In the genomic region with DNA sequence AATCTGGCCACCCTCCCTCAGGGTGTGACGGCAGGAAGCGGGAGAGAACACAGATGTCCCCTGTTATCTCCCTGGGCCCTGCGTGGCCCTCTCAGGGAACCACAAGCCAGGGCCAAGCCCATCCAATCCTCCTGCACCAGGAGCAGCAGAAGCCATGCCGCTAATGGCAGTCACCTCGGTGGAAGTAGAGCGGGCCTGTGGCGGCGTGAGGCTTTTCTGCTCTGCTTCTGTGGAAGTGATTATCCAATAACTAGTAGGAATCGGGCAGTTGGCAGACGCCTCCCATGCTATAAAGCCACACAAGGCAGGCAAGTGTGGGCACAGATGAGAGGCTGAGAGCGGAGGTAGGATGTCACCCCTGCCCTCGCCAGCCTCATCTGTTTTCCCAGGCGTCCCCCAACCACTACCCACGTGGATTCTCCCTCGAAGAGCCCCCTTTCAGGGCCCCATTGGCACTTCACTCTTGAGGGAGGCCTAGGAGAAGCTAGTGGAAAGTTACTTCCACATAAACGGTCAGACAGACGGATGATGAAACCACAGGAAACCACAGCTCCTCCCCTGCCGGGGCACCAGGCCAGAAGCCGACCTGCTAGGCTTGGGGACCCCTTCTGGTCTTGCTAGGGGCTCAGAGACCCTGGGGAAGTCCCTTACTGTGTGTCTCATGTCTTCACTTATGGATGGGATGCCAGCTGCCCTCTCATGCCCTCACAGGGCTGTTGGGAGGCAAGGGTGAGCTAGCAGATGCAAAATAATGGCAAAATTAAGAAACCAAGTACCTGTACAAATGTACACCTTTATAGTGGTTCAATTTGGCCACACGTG, we compare ENCODE assay signal across 2 cellular contexts.
TF ChIP-seq lines count a peak whose summit lies in the region.

No MANE protein-coding gene starts in this region.

TF ChIP-seq in GM12878, 131 proteins besides CTCF, POLR2A, EP300 and RAD21 (continued from another document and continues in another):
- TF ChIP-seq, protein P1, sequence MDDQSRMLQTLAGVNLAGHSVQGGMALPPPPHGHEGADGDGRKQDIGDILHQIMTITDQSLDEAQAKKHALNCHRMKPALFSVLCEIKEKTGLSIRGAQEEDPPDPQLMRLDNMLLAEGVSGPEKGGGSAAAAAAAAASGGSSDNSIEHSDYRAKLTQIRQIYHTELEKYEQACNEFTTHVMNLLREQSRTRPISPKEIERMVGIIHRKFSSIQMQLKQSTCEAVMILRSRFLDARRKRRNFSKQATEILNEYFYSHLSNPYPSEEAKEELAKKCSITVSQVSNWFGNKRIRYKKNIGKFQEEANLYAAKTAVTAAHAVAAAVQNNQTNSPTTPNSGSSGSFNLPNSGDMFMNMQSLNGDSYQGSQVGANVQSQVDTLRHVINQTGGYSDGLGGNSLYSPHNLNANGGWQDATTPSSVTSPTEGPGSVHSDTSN (IDR thresholded peaks at IDR 0.05; ENCODE audit: insufficient replicate concordance, low read depth, low read length) = no peak
- TF ChIP-seq NR2F1 (conservative IDR thresholded peaks at IDR 0.05) = peak; percentile 70; the same call in 1 of the 2 replicates
- peak; percentile 71; the same call in 1 of the 2 replicates for TF ChIP-seq MTA2 (IDR thresholded peaks at IDR 0.05; ENCODE audit: low read depth)
- peak; percentile 92 for TF ChIP-seq CBFB (IDR thresholded peaks at IDR 0.05; ENCODE audit: low read depth)
- TF ChIP-seq IKZF1 (conservative IDR thresholded peaks at IDR 0.05) = peak; percentile 99
- 0 out of 2 replicates have a peak, but pooled peaks have one; percentile 12 for TF ChIP-seq MEF2A (IDR thresholded peaks at IDR 0.05; ENCODE audit: insufficient read depth, low read depth, low read length)
- TF ChIP-seq TCF3 (IDR thresholded peaks at IDR 0.05; ENCODE audit: borderline replicate concordance, insufficient read depth, low read depth, low read length) = 0 out of 2 replicates have a peak, but pooled peaks have one; percentile 47
- peak; percentile 91 for TF ChIP-seq IKZF2 (IDR thresholded peaks at IDR 0.05)
- TF ChIP-seq ZNF217 (IDR thresholded peaks at IDR 0.05) = 0 out of 2 replicates have a peak, but pooled peaks have one; percentile 36
- TF ChIP-seq, protein P2, sequence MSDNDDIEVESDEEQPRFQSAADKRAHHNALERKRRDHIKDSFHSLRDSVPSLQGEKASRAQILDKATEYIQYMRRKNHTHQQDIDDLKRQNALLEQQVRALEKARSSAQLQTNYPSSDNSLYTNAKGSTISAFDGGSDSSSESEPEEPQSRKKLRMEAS (IDR thresholded peaks at IDR 0.05; ENCODE audit: low read depth, low read length) = 0 out of 2 replicates have a peak, but pooled peaks have one; percentile 69
- TF ChIP-seq RB1 (IDR thresholded peaks at IDR 0.05; ENCODE audit: borderline replicate concordance) = 0 out of 2 replicates have a peak, but pooled peaks have one; percentile 14
- TF ChIP-seq TBL1XR1 (IDR thresholded peaks at IDR 0.05; ENCODE audit: low read depth, low read length) = 0 out of 2 replicates have a peak, but pooled peaks have one; percentile 63
- TF ChIP-seq EGR1 (IDR thresholded peaks at IDR 0.05; ENCODE audit: borderline replicate concordance in 1 of 2, low read depth in 2 of 2, low read length in 2 of 2) = 0 out of 3 replicates have a peak, but pooled peaks of 1 of the 2 experiments have one; percentile 49
- no peak for TF ChIP-seq ZBTB33 (IDR thresholded peaks at IDR 0.05)
- no peak for TF ChIP-seq NR2C1 (IDR thresholded peaks at IDR 0.05)
- 0 out of 2 replicates have a peak, but pooled peaks have one; percentile 36 for TF ChIP-seq ZBTB4 (CRISPR knock-in tag; IDR thresholded peaks at IDR 0.05)
- peak; percentile 3; the same call in 1 of the 2 replicates for TF ChIP-seq ZBED1 (IDR thresholded peaks at IDR 0.05; ENCODE audit: borderline replicate concordance)

TF ChIP-seq in HepG2, 621 proteins besides CTCF, POLR2A, EP300 and RAD21 (continued from another document and continues in another):
- TF ChIP-seq, protein P3, sequence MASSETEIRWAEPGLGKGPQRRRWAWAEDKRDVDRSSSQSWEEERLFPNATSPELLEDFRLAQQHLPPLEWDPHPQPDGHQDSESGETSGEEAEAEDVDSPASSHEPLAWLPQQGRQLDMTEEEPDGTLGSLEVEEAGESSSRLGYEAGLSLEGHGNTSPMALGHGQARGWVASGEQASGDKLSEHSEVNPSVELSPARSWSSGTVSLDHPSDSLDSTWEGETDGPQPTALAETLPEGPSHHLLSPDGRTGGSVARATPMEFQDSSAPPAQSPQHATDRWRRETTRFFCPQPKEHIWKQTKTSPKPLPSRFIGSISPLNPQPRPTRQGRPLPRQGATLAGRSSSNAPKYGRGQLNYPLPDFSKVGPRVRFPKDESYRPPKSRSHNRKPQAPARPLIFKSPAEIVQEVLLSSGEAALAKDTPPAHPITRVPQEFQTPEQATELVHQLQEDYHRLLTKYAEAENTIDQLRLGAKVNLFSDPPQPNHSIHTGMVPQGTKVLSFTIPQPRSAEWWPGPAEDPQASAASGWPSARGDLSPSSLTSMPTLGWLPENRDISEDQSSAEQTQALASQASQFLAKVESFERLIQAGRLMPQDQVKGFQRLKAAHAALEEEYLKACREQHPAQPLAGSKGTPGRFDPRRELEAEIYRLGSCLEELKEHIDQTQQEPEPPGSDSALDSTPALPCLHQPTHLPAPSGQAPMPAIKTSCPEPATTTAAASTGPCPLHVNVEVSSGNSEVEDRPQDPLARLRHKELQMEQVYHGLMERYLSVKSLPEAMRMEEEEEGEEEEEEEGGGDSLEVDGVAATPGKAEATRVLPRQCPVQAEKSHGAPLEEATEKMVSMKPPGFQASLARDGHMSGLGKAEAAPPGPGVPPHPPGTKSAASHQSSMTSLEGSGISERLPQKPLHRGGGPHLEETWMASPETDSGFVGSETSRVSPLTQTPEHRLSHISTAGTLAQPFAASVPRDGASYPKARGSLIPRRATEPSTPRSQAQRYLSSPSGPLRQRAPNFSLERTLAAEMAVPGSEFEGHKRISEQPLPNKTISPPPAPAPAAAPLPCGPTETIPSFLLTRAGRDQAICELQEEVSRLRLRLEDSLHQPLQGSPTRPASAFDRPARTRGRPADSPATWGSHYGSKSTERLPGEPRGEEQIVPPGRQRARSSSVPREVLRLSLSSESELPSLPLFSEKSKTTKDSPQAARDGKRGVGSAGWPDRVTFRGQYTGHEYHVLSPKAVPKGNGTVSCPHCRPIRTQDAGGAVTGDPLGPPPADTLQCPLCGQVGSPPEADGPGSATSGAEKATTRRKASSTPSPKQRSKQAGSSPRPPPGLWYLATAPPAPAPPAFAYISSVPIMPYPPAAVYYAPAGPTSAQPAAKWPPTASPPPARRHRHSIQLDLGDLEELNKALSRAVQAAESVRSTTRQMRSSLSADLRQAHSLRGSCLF (CRISPR knock-in tag; IDR thresholded peaks at IDR 0.05; ENCODE audit: borderline replicate concordance) = no peak
- TF ChIP-seq ZNF746 (CRISPR knock-in tag; IDR thresholded peaks at IDR 0.05) (no peak), FOXO1 (CRISPR knock-in tag; IDR thresholded peaks at IDR 0.05) (no peak), ZNF781 (CRISPR knock-in tag; IDR thresholded peaks at IDR 0.05; ENCODE audit: borderline replicate concordance, not compliant biosample characterization) (no peak), ZNF644 (CRISPR knock-in tag; IDR thresholded peaks at IDR 0.05; ENCODE audit: low read depth) (no peak), GATAD2A (CRISPR knock-in tag; IDR thresholded peaks at IDR 0.05) (peak; percentile 40; the same call in 1 of the 2 replicates), HNRNPH1 (optimal IDR thresholded peaks at IDR 0.05; ENCODE audit: low read depth, low read length) (no peak), NPAS2 (CRISPR knock-in tag; IDR thresholded peaks at IDR 0.05; ENCODE audit: borderline replicate concordance) (no peak), SALL1 (CRISPR knock-in tag; IDR thresholded peaks at IDR 0.05) (no peak), ZNF639 (CRISPR knock-in tag; conservative IDR thresholded peaks at IDR 0.05) (no peak), YEATS2 (CRISPR knock-in tag; IDR thresholded peaks at IDR 0.05; ENCODE audit: borderline replicate concordance) (no peak), ERF (CRISPR knock-in tag; IDR thresholded peaks at IDR 0.05) (no peak), ZNF770 (CRISPR knock-in tag; IDR thresholded peaks at IDR 0.05) (no peak), RELA (CRISPR knock-in tag; IDR thresholded peaks at IDR 0.05) (no peak), MIER3 (CRISPR knock-in tag; IDR thresholded peaks at IDR 0.05; ENCODE audit: borderline replicate concordance) (no peak), CBX2 (IDR thresholded peaks at IDR 0.05; ENCODE audit: low read depth, low read length) (no peak), CBX2 (CRISPR knock-in tag; IDR thresholded peaks at IDR 0.05; ENCODE audit: low read depth) (no peak)
- TF ChIP-seq, protein P4, sequence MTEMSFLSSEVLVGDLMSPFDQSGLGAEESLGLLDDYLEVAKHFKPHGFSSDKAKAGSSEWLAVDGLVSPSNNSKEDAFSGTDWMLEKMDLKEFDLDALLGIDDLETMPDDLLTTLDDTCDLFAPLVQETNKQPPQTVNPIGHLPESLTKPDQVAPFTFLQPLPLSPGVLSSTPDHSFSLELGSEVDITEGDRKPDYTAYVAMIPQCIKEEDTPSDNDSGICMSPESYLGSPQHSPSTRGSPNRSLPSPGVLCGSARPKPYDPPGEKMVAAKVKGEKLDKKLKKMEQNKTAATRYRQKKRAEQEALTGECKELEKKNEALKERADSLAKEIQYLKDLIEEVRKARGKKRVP (CRISPR knock-in tag; IDR thresholded peaks at IDR 0.05) = peak in 1 of 2 experiments; percentile 97; a peak in 2 of 4 replicates
- TF ChIP-seq, protein P5, sequence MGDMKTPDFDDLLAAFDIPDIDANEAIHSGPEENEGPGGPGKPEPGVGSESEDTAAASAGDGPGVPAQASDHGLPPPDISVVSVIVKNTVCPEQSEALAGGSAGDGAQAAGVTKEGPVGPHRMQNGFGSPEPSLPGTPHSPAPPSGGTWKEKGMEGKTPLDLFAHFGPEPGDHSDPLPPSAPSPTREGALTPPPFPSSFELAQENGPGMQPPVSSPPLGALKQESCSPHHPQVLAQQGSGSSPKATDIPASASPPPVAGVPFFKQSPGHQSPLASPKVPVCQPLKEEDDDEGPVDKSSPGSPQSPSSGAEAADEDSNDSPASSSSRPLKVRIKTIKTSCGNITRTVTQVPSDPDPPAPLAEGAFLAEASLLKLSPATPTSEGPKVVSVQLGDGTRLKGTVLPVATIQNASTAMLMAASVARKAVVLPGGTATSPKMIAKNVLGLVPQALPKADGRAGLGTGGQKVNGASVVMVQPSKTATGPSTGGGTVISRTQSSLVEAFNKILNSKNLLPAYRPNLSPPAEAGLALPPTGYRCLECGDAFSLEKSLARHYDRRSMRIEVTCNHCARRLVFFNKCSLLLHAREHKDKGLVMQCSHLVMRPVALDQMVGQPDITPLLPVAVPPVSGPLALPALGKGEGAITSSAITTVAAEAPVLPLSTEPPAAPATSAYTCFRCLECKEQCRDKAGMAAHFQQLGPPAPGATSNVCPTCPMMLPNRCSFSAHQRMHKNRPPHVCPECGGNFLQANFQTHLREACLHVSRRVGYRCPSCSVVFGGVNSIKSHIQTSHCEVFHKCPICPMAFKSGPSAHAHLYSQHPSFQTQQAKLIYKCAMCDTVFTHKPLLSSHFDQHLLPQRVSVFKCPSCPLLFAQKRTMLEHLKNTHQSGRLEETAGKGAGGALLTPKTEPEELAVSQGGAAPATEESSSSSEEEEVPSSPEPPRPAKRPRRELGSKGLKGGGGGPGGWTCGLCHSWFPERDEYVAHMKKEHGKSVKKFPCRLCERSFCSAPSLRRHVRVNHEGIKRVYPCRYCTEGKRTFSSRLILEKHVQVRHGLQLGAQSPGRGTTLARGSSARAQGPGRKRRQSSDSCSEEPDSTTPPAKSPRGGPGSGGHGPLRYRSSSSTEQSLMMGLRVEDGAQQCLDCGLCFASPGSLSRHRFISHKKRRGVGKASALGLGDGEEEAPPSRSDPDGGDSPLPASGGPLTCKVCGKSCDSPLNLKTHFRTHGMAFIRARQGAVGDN (CRISPR knock-in tag; IDR thresholded peaks at IDR 0.05) = peak; percentile 65
- TF ChIP-seq, protein P6, sequence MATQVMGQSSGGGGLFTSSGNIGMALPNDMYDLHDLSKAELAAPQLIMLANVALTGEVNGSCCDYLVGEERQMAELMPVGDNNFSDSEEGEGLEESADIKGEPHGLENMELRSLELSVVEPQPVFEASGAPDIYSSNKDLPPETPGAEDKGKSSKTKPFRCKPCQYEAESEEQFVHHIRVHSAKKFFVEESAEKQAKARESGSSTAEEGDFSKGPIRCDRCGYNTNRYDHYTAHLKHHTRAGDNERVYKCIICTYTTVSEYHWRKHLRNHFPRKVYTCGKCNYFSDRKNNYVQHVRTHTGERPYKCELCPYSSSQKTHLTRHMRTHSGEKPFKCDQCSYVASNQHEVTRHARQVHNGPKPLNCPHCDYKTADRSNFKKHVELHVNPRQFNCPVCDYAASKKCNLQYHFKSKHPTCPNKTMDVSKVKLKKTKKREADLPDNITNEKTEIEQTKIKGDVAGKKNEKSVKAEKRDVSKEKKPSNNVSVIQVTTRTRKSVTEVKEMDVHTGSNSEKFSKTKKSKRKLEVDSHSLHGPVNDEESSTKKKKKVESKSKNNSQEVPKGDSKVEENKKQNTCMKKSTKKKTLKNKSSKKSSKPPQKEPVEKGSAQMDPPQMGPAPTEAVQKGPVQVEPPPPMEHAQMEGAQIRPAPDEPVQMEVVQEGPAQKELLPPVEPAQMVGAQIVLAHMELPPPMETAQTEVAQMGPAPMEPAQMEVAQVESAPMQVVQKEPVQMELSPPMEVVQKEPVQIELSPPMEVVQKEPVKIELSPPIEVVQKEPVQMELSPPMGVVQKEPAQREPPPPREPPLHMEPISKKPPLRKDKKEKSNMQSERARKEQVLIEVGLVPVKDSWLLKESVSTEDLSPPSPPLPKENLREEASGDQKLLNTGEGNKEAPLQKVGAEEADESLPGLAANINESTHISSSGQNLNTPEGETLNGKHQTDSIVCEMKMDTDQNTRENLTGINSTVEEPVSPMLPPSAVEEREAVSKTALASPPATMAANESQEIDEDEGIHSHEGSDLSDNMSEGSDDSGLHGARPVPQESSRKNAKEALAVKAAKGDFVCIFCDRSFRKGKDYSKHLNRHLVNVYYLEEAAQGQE (IDR thresholded peaks at IDR 0.05; ENCODE audit: borderline replicate concordance in 1 of 2, low read depth in 1 of 2, low read length in 2 of 2) = no peak
